ENCODE assay signal across 17 cellular contexts in the genomic region with DNA sequence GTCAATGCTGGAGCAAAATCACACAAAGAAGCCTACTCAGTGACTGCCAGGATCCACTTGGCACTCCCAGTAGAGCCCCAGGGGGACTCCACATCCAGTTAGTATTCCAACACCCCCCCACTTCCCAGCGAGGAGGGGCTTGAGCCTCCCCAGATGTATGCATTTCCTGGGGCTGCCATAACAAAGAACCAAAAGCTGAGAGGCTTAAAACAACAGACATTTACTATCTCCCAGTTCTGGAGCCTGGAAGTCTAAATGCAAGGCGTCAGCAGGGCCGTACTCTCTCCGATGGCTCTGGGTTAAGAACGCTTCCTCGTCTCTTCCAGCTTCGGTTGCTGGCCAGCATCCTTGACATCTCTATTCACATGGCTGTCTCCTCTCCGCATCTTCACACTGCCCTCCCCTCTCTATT. TPM values are rescaled to one million over a fixed set of nuclear protein-coding genes. Genes with fewer than 3 reads are reported as not detected.
DNase-seq lines count a peak whose midpoint lies in the region; ATAC-seq and TF ChIP-seq lines count a peak whose summit lies in the region.
"Had no signal": no experiment of that assay in that cellular context is flagged by ENCODE, and none has a peak within 500 bp of the region (broad histone marks: within the 10 kb centered on the region; RNA-seq: fewer than 3 reads in every experiment).

No MANE protein-coding gene starts in this region.

- H3K9me3 ChIP-seq in esophagus squamous epithelium (no peaks in the 10 kb centered on the region), suprapubic skin (no peaks in the 10 kb centered on the region)

- no peaks in the 10 kb centered on the region for H3K9me3 Mint-ChIP-seq in activated naive CD8-positive, alpha-beta T cell treated with anti-CD3 and anti-CD28 coated beads, Interleukin-2, amount 50 U/mL, for 24 hours
- no peaks in the 10 kb centered on the region for H3K9me3 Mint-ChIP-seq in activated naive CD8-positive, alpha-beta T cell treated with anti-CD3 and anti-CD28 coated beads for 36 hours
- H3K9me3 Mint-ChIP-seq in mesothelial cell of epicardium: no peaks in the 10 kb centered on the region

- H3K36me3 ChIP-seq in esophagus squamous epithelium (no peaks in the 10 kb centered on the region), suprapubic skin (no peaks in the 10 kb centered on the region)

- DNase-seq in activated naive CD8-positive, alpha-beta T cell treated with anti-CD3 and anti-CD28 coated beads, Interleukin-2, amount 50 U/mL, for 24 hours: no peak
- no peak for DNase-seq in activated naive CD8-positive, alpha-beta T cell treated with anti-CD3 and anti-CD28 coated beads for 36 hours
- DNase-seq in esophagus squamous epithelium (lab: John Stamatoyannopoulos, UW) (no peak), mesothelial cell of epicardium (ENCODE audit: low spot score in 2 of 2, unreplicated experiment in 2 of 2) (no peak), suprapubic skin (ENCODE audit: low spot score in 2 of 2) (no peak)
- DNase-seq: activated effector memory CD4-positive, alpha-beta T cell treated with Interleukin-2 at 50 U/mL for 16 hours; aorta; CD4-positive, CD25-positive, alpha-beta regulatory T cell; NCI-H1694 treated with DMSO at 0.1 percent for 48 hours; NCI-H524 treated with DMSO at 0.1 percent for 48 hours; PC-3; retina; stimulated activated CD4-positive, alpha-beta T cell treated with anti-CD3 and anti-CD28 coated beads, Interleukin-2, amount 100 ng/mL, for 24 hours had no signal

- H3K36me3 Mint-ChIP-seq in activated naive CD8-positive, alpha-beta T cell treated with anti-CD3 and anti-CD28 coated beads, Interleukin-2, amount 50 U/mL, for 24 hours (ENCODE audit: low read depth): no peaks in the 10 kb centered on the region
- H3K36me3 Mint-ChIP-seq in activated naive CD8-positive, alpha-beta T cell treated with anti-CD3 and anti-CD28 coated beads for 36 hours: no peaks in the 10 kb centered on the region
- H3K36me3 Mint-ChIP-seq in mesothelial cell of epicardium: no peaks in the 10 kb centered on the region

- no peak for TF ChIP-seq POLR2A in esophagus squamous epithelium (IDR thresholded peaks at IDR 0.05)
- no peak for TF ChIP-seq POLR2A in suprapubic skin (IDR thresholded peaks at IDR 0.05)

- ATAC-seq in activated naive CD8-positive, alpha-beta T cell treated with anti-CD3 and anti-CD28 coated beads, Interleukin-2, amount 50 U/mL, for 24 hours: no peak
- no peak for ATAC-seq in GM21737 (IDR thresholded peaks at IDR 0.05; ENCODE audit: unreplicated experiment)
- ATAC-seq in HG03045 (IDR thresholded peaks at IDR 0.05; ENCODE audit: unreplicated experiment): no peak
- ATAC-seq in HG02678 (IDR thresholded peaks at IDR 0.05; ENCODE audit: unreplicated experiment): no peak
- ATAC-seq: PC-3 had no signal

- peak overlapping the region in 3 of 4 donors; percentile 17 to 52 (median 26) for H3K27ac ChIP-seq in esophagus squamous epithelium
- H3K27ac ChIP-seq in suprapubic skin: peak overlapping the region; percentile 18
- H3K27ac ChIP-seq: VCaP had no signal

- H3K4me1 ChIP-seq in esophagus squamous epithelium (peaks cover 4 to 30% (median 9%) of the 10 kb centered on the region in 3 donors), suprapubic skin (peaks cover 15% of the 10 kb centered on the region)

- 36 to 39% methylated on average over 8 of the region's 8 CpGs for WGBS in esophagus squamous epithelium, 2 donors
- WGBS in suprapubic skin: 57% methylated on average over 8 of the region's 8 CpGs

- H3K4me3 Mint-ChIP-seq in activated naive CD8-positive, alpha-beta T cell treated with anti-CD3 and anti-CD28 coated beads, Interleukin-2, amount 50 U/mL, for 24 hours: no peak overlapping the region
- H3K4me3 Mint-ChIP-seq in activated naive CD8-positive, alpha-beta T cell treated with anti-CD3 and anti-CD28 coated beads for 36 hours: no peak overlapping the region
- no peak overlapping the region for H3K4me3 Mint-ChIP-seq in mesothelial cell of epicardium
- H3K4me3 Mint-ChIP-seq: CD4-positive, CD25-positive, alpha-beta regulatory T cell had no signal

- TF ChIP-seq EP300 in suprapubic skin (IDR thresholded peaks at IDR 0.05): no peak

- H3K27ac Mint-ChIP-seq in activated naive CD8-positive, alpha-beta T cell treated with anti-CD3 and anti-CD28 coated beads, Interleukin-2, amount 50 U/mL, for 24 hours: peak overlapping the region; percentile 4
- no peak overlapping the region for H3K27ac Mint-ChIP-seq in activated naive CD8-positive, alpha-beta T cell treated with anti-CD3 and anti-CD28 coated beads for 36 hours
- H3K27ac Mint-ChIP-seq in mesothelial cell of epicardium: peak overlapping the region; percentile 27
- H3K27ac Mint-ChIP-seq: CD4-positive, CD25-positive, alpha-beta regulatory T cell had no signal

- intact Hi-C loops in esophagus squamous epithelium (cut with DNase I): no loop called here

- H3K4me1 Mint-ChIP-seq in activated naive CD8-positive, alpha-beta T cell treated with anti-CD3 and anti-CD28 coated beads, Interleukin-2, amount 50 U/mL, for 24 hours: no peaks in the 10 kb centered on the region
- no peaks in the 10 kb centered on the region for H3K4me1 Mint-ChIP-seq in activated naive CD8-positive, alpha-beta T cell treated with anti-CD3 and anti-CD28 coated beads for 36 hours
- peaks cover 23% of the 10 kb centered on the region for H3K4me1 Mint-ChIP-seq in mesothelial cell of epicardium

- H3K27me3 Mint-ChIP-seq in activated naive CD8-positive, alpha-beta T cell treated with anti-CD3 and anti-CD28 coated beads, Interleukin-2, amount 50 U/mL, for 24 hours: no peaks in the 10 kb centered on the region
- H3K27me3 Mint-ChIP-seq in activated naive CD8-positive, alpha-beta T cell treated with anti-CD3 and anti-CD28 coated beads for 36 hours: no peaks in the 10 kb centered on the region
- no peaks in the 10 kb centered on the region for H3K27me3 Mint-ChIP-seq in mesothelial cell of epicardium (ENCODE audit: low read depth)

- H3K4me3 ChIP-seq in esophagus squamous epithelium: no peak overlapping the region
- H3K4me3 ChIP-seq in suprapubic skin: no peak overlapping the region

- TF ChIP-seq CTCF in esophagus squamous epithelium (IDR thresholded peaks at IDR 0.05) (no peak), mesothelial cell of epicardium (IDR thresholded peaks at IDR 0.05; ENCODE audit: unreplicated experiment) (no peak), suprapubic skin (IDR thresholded peaks at IDR 0.05) (no peak)

- peaks cover 0 to 12% (median 0%) of the 10 kb centered on the region in 4 donors for H3K27me3 ChIP-seq in esophagus squamous epithelium
- H3K27me3 ChIP-seq in suprapubic skin: no peaks in the 10 kb centered on the region

RNA-seq across cellular contexts. Expression of a gene that starts 23.0 kb away (rescaled TPM):
- 10 to 100 TPM; 53.8 to 54.2 TPM for total RNA-seq in activated naive CD8-positive, alpha-beta T cell treated with anti-CD3 and anti-CD28 coated beads for 36 hours
- total RNA-seq in esophagus squamous epithelium (10 to 100 TPM; 21.3 to 43.1 (median 35.7) TPM), mesothelial cell of epicardium (36.2 to 37.7 TPM (median 37.7 TPM) in 3 replicates), suprapubic skin (10 to 100 TPM; 36.7 to 45.0 (median 38.6) TPM)

RNA-seq across cellular contexts. Expression of a gene that starts 57.7 kb away (rescaled TPM):
- 1 to 10 TPM; 1.2 TPM for total RNA-seq in activated naive CD8-positive, alpha-beta T cell treated with anti-CD3 and anti-CD28 coated beads for 36 hours
- total RNA-seq in esophagus squamous epithelium (1 to 10 TPM in 3 of 4 donors, under 1 TPM in 1; 0.45 to 8.1 (median 2.9) TPM), mesothelial cell of epicardium (8.9 to 10.7 TPM (median 9.9 TPM) in 3 replicates), suprapubic skin (1 to 10 TPM; 1.1 to 8.5 (median 3.6) TPM)
